ENCODE assay signal across 16 cellular contexts in the genomic region with DNA sequence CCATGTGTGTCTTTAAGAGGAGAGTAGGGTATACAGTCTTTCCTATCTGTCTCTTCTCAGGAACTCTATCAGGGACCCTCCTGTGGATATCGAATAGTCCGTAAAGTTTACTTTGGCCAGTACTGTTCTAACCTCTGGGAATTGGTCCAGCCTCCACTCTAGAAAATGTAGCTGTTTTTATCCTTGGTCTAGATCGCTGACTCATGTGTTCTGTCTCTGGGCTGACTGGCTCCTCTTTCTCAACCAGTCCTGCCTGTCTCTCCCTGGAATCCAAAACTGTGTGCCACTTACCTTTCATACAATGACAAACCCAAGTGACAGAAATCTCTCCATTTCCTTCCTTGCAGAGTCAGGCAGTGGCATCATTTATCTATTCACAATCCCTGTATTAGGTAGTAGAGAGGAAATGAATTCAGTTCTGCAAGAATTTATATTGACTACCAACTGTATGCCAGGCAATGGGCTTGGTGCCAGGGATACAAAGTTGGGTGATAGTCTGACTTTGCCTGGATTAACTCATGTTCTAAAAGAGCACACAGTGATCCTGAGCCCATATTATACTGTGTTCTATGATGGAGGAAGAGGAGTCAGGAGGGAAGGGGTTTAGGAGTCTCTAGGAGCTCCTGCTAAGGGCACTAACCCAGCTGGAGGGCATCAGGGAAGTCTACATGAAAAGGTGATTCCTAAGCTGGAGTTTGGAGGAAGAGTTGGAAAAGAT.
A peak's percentile ranks its signal among the peaks of the same experiment; 100 is the strongest.
DNase-seq lines count a peak whose midpoint lies in the region; ATAC-seq and TF ChIP-seq lines count a peak whose summit lies in the region.
"Had no signal": no experiment of that assay in that cellular context is flagged by ENCODE, and none has a peak within 500 bp of the region (broad histone marks: within the 10 kb centered on the region; RNA-seq: fewer than 3 reads in every experiment).

No MANE protein-coding gene starts in this region.

- no peak overlapping the region for H3K27ac Mint-ChIP-seq in activated naive CD8-positive, alpha-beta T cell treated with anti-CD3 and anti-CD28 coated beads, Interleukin-2, amount 50 U/mL, for 24 hours
- peak overlapping the region in 1 of 2 donors; percentile 0 for H3K27ac Mint-ChIP-seq in stimulated activated naive CD8-positive, alpha-beta T cell treated with anti-CD3 and anti-CD28 coated beads, Interleukin-15, amount 100 ng/mL, for 72 hours
- H3K27ac Mint-ChIP-seq: activated T-helper 1 cell treated with anti-CD3 and anti-CD28 coated beads, Interleukin-12 subunit alpha, Interleukin-12 subunit beta, Interleukin-2, Interleukin-4 antibody, amounts not matched to agents 30 ng/mL and 10 ng/mL and 1 ng/mL, durations not matched to agents 14 hours and 24 hours and 36 hours had no signal

- no peak for TF ChIP-seq CTCF in left lung (IDR thresholded peaks at IDR 0.05)

- peaks cover 9% of the 10 kb centered on the region for H3K27me3 Mint-ChIP-seq in activated naive CD8-positive, alpha-beta T cell treated with anti-CD3 and anti-CD28 coated beads, Interleukin-2, amount 50 U/mL, for 24 hours
- H3K27me3 Mint-ChIP-seq in stimulated activated naive CD8-positive, alpha-beta T cell treated with anti-CD3 and anti-CD28 coated beads, Interleukin-15, amount 100 ng/mL, for 72 hours, result peaks cover 5% of the 10 kb centered on the region

- peak overlapping the region; percentile 37 to 43 for H3K27ac ChIP-seq in esophagus (ENCODE audit: low read depth in 2 of 2, low read length in 1 of 2)
- no peak overlapping the region for H3K27ac ChIP-seq in left lung
- H3K27ac ChIP-seq in stomach smooth muscle (ENCODE audit: low read length), result peak overlapping the region; percentile 6

- no peak overlapping the region for H3K4me3 Mint-ChIP-seq in activated naive CD8-positive, alpha-beta T cell treated with anti-CD3 and anti-CD28 coated beads, Interleukin-2, amount 50 U/mL, for 24 hours
- no peak overlapping the region for H3K4me3 Mint-ChIP-seq in stimulated activated naive CD8-positive, alpha-beta T cell treated with anti-CD3 and anti-CD28 coated beads, Interleukin-15, amount 100 ng/mL, for 72 hours
- H3K4me3 Mint-ChIP-seq: activated T-helper 1 cell treated with anti-CD3 and anti-CD28 coated beads, Interleukin-12 subunit alpha, Interleukin-12 subunit beta, Interleukin-2, Interleukin-4 antibody, amounts not matched to agents 30 ng/mL and 10 ng/mL and 1 ng/mL, durations not matched to agents 14 hours and 24 hours and 36 hours had no signal

- H3K9me3 ChIP-seq in esophagus (ENCODE audit: control insufficient read depth in 2 of 2, insufficient read depth in 1 of 2, low read depth in 1 of 2, low read length in 1 of 2) (no peaks in the 10 kb centered on the region), left lung (no peaks in the 10 kb centered on the region), stomach smooth muscle (ENCODE audit: control insufficient read depth in 2 of 2, low read length in 2 of 2) (no peaks in the 10 kb centered on the region)

- peaks cover 2 to 3% of the 10 kb centered on the region in 2 donors for H3K4me1 ChIP-seq in esophagus (ENCODE audit: control insufficient read depth in 2 of 2, insufficient read depth in 2 of 2, low read length in 1 of 2)
- H3K4me1 ChIP-seq in left lung, result peaks cover 0 to 28% of the 10 kb centered on the region in 2 donors
- peaks cover 18% of the 10 kb centered on the region for H3K4me1 ChIP-seq in stomach smooth muscle (ENCODE audit: control insufficient read depth, insufficient read depth, low read length)

- no peaks in the 10 kb centered on the region for H3K36me3 Mint-ChIP-seq in activated naive CD8-positive, alpha-beta T cell treated with anti-CD3 and anti-CD28 coated beads, Interleukin-2, amount 50 U/mL, for 24 hours (ENCODE audit: low read depth)

- WGBS in esophagus, 2 donors, result 53 to 56% methylated on average over 3 of the region's 3 CpGs

- H3K27me3 ChIP-seq in esophagus (ENCODE audit: control insufficient read depth in 1 of 2, insufficient read depth in 2 of 2, low read length in 2 of 2), result no peaks in the 10 kb centered on the region
- H3K27me3 ChIP-seq in left lung, result no peaks in the 10 kb centered on the region
- H3K27me3 ChIP-seq in stomach smooth muscle (ENCODE audit: control insufficient read depth in 1 of 2, insufficient read depth in 2 of 2, low read length in 2 of 2), result no peaks in the 10 kb centered on the region

- no peak overlapping the region for H3K9ac ChIP-seq in stomach smooth muscle (ENCODE audit: low read length in 2 of 2)

- no peaks in the 10 kb centered on the region for H3K4me1 Mint-ChIP-seq in activated naive CD8-positive, alpha-beta T cell treated with anti-CD3 and anti-CD28 coated beads, Interleukin-2, amount 50 U/mL, for 24 hours
- H3K4me1 Mint-ChIP-seq in stimulated activated naive CD8-positive, alpha-beta T cell treated with anti-CD3 and anti-CD28 coated beads, Interleukin-15, amount 100 ng/mL, for 72 hours, result no peaks in the 10 kb centered on the region

- H3K36me3 ChIP-seq in esophagus (ENCODE audit: control insufficient read depth in 2 of 2, insufficient read depth in 2 of 2, low read length in 1 of 2) (no peaks in the 10 kb centered on the region), left lung (no peaks in the 10 kb centered on the region), stomach smooth muscle (ENCODE audit: control insufficient read depth in 2 of 2, insufficient read depth in 2 of 2, low read length in 2 of 2) (no peaks in the 10 kb centered on the region)

- H3K4me3 ChIP-seq in esophagus (ENCODE audit: low read depth in 1 of 2, low read length in 2 of 2), result no peak overlapping the region
- no peak overlapping the region for H3K4me3 ChIP-seq in left lung
- H3K4me3 ChIP-seq in stomach smooth muscle (ENCODE audit: low read length in 2 of 2), result no peak overlapping the region

- intact Hi-C loops in left lung (cut with DNase I), result loop anchor here in 1 of 2 donors (5.0 kb wide), 1 partner anchor 108 kb away; no protein-coding TSS in a partner anchor

- ATAC-seq in left lung (peak; percentile 68), GM21619 (IDR thresholded peaks at IDR 0.05; ENCODE audit: unreplicated experiment) (no peak)
- ATAC-seq in activated naive CD8-positive, alpha-beta T cell treated with anti-CD3 and anti-CD28 coated beads, Interleukin-2, amount 50 U/mL, for 24 hours, result no peak
- ATAC-seq in stimulated activated naive CD8-positive, alpha-beta T cell treated with anti-CD3 and anti-CD28 coated beads, Interleukin-15, amount 100 ng/mL, for 72 hours, result no peak

- peak; percentile 47 for DNase-seq in M059J (ENCODE audit: low read depth)
- no peak for DNase-seq in left lung
- DNase-seq in activated naive CD8-positive, alpha-beta T cell treated with anti-CD3 and anti-CD28 coated beads, Interleukin-2, amount 50 U/mL, for 24 hours, result no peak
- no peak for DNase-seq in stimulated activated naive CD8-positive, alpha-beta T cell treated with anti-CD3 and anti-CD28 coated beads, Interleukin-15, amount 100 ng/mL, for 72 hours
- DNase-seq in UCSD-AML1 (lab: John Stamatoyannopoulos, UW; ENCODE audit: unreplicated experiment), result no peak
- DNase-seq: amygdala, Calu3, GF-D8, MV-4-11, NCI-H2081, SIG-M5, T-helper 9 cell had no signal

- no peaks in the 10 kb centered on the region for H3K9me3 Mint-ChIP-seq in activated naive CD8-positive, alpha-beta T cell treated with anti-CD3 and anti-CD28 coated beads, Interleukin-2, amount 50 U/mL, for 24 hours
- H3K9me3 Mint-ChIP-seq in stimulated activated naive CD8-positive, alpha-beta T cell treated with anti-CD3 and anti-CD28 coated beads, Interleukin-15, amount 100 ng/mL, for 72 hours, result no peaks in the 10 kb centered on the region
- H3K9me3 Mint-ChIP-seq: activated T-helper 1 cell treated with anti-CD3 and anti-CD28 coated beads, Interleukin-12 subunit alpha, Interleukin-12 subunit beta, Interleukin-2, Interleukin-4 antibody, amounts not matched to agents 30 ng/mL and 10 ng/mL and 1 ng/mL, durations not matched to agents 14 hours and 24 hours and 36 hours had no signal

Comparison
In these comparisons a context has a peak if more than half of its experiments do, and no peak if none do; other contexts are left out.
1. H3K27ac ChIP-seq: peak in esophagus (2 of 2) and stomach smooth muscle (single experiment); none in left lung (0 of 2).